ENCODE assay signal across 10 cellular contexts in the genomic region with DNA sequence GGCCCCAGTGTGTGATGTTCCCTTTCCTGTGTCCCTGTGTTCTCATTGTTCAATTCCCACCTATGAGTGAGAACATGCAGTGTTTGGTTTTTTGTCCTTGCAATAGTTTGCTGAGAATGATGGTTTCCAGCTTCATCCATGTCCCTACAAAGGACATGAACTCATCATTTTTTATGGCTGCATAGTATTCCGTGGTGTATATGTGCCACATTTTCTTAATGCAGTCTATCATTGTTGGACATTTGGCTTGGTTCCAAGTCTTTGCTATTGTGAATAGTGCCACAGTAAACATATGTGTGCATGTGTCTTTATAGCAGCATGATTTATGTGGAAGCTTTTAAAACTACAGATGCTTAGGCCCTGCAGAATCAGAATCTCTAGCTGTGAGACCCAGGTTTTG. TPM values are rescaled to one million over a fixed set of nuclear protein-coding genes. Genes with fewer than 3 reads are reported as not detected.
"Had no signal": no experiment of that assay in that cellular context is flagged by ENCODE, and none has a peak within 500 bp of the region (broad histone marks: within the 10 kb centered on the region; RNA-seq: fewer than 3 reads in every experiment).

No MANE protein-coding gene starts in this region.

RNA-seq across cellular contexts. Expression of a gene that starts 34.3 kb away (rescaled TPM):
- total RNA-seq: OCI-LY7; Peyer's patch; Right ventricle myocardium inferior; Right ventricle myocardium superior; RPMI7951; SJCRH30; SJSA1; T-cell; T-helper 1 cell treated with Interleukin-12 subunit alpha and Interleukin-12 subunit beta and Interleukin-4 antibody, amounts not matched to agents 30 ng/mL and 1 ng/mL, for 36 hours had no signal
- polyA plus RNA-seq: SK-N-SH had no signal

RNA-seq across cellular contexts. Expression of a gene that starts 49.5 kb away (rescaled TPM):
- total RNA-seq: OCI-LY7 had no signal
